In the genomic region with DNA sequence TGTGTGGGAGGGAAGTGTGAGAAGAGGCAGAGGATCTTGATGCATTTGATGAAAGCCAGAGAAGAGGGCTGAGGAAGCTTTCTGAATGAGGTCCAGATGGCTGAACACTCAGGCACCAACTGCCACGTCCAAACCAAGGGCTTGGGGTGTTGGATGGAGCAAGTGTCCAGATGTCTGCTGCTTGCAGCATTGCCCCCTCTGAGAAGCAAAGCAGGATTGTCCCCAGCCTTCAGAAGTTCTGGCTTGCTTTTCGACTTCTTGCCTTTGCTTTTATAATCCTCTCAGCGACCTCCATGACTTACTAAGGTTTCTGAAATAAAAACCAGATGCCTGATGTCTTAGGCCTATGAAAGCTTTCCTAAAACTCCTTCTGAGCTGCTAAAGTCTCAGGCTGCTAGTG, we compare ENCODE assay signal across 18 cellular contexts.
DNase-seq lines count a peak whose midpoint lies in the region; ATAC-seq and TF ChIP-seq lines count a peak whose summit lies in the region.
"Had no signal": no experiment of that assay in that cellular context is flagged by ENCODE, and none has a peak within 500 bp of the region (broad histone marks: within the 10 kb centered on the region; RNA-seq: fewer than 3 reads in every experiment).

No MANE protein-coding gene starts in this region.

- H3K27me3 Mint-ChIP-seq in osteocyte (ENCODE audit: unreplicated experiment): peaks cover 4% of the 10 kb centered on the region

- DNase-seq in HFF-Myc (ENCODE audit: extremely low read depth, low read depth): peak; percentile 67
- DNase-seq in NCI-H524 (lab: John Stamatoyannopoulos, UW): peak; percentile 98 to 99
- peak; percentile 1 for DNase-seq in fibroblast of peridontal ligament (ENCODE audit: extremely low read depth)
- DNase-seq in osteocyte (ENCODE audit: extremely low spot score, unreplicated experiment): peak; percentile 44
- no peak for DNase-seq in NCI-H2029 treated with DMSO at 0.1 percent for 48 hours (lab: John Stamatoyannopoulos, UW)
- DNase-seq: CD4-positive, alpha-beta T cell; COR-L47; DND-41; KBM-7; NCI-H1092 treated with DMSO at 0.1 percent for 48 hours; NCI-H748 treated with DMSO at 0.1 percent for 48 hours; OCI-M1 had no signal

- ATAC-seq in HG03039 (IDR thresholded peaks at IDR 0.05; ENCODE audit: unreplicated experiment) (no peak), GM21447 (IDR thresholded peaks at IDR 0.05; ENCODE audit: unreplicated experiment) (no peak)
- ATAC-seq: GM23338 had no signal

- H3K27ac Mint-ChIP-seq in osteocyte (ENCODE audit: unreplicated experiment): no peak overlapping the region
- H3K27ac Mint-ChIP-seq: CD4-positive, alpha-beta T cell; GM23338 had no signal

- no peaks in the 10 kb centered on the region for H3K4me1 Mint-ChIP-seq in osteocyte (ENCODE audit: unreplicated experiment)
- H3K4me1 Mint-ChIP-seq: GM23338 had no signal

- no peak overlapping the region for H3K4me3 ChIP-seq in HFF-Myc (replicated peaks; ENCODE audit: low read depth, low read length)
- H3K4me3 ChIP-seq: BLaER1, GM23338, HAP-1, SJSA1 had no signal

- H3K36me3 Mint-ChIP-seq in osteocyte (ENCODE audit: unreplicated experiment): no peaks in the 10 kb centered on the region

- TF ChIP-seq CTCF in HFF-Myc (IDR thresholded peaks at IDR 0.05; ENCODE audit: low read depth, low read length, missing control alignments): no peak
- no peak for TF ChIP-seq CTCF in osteocyte (IDR thresholded peaks at IDR 0.05)

- H3K9me3 Mint-ChIP-seq in osteocyte (ENCODE audit: unreplicated experiment): peaks cover 12% of the 10 kb centered on the region

- no peak overlapping the region for H3K4me3 Mint-ChIP-seq in osteocyte (ENCODE audit: unreplicated experiment)
- H3K4me3 Mint-ChIP-seq: CD4-positive, alpha-beta T cell; GM23338 had no signal
